8 cellular contexts compared by ENCODE assay signal in genomic region chr20:53914861-53915458, GRCh38.
A peak's percentile ranks its signal among the peaks of the same experiment; 100 is the strongest.
DNase-seq lines count a peak whose midpoint lies in the region; ATAC-seq and TF ChIP-seq lines count a peak whose summit lies in the region.

No MANE protein-coding gene starts in this region.

- H3K9me3 ChIP-seq in left ventricle myocardium inferior (replicated peaks) (no peaks in the 10 kb centered on the region), gastrocnemius medialis (no peaks in the 10 kb centered on the region)

- H3K4me1 Mint-ChIP-seq in WTC11: peaks cover 43% of the 10 kb centered on the region

- peak overlapping the region; percentile 86 for H3K4me3 Mint-ChIP-seq in WTC11

- H3K4me1 ChIP-seq in left ventricle myocardium inferior: peaks cover 40% of the 10 kb centered on the region
- peaks cover 4 to 28% of the 10 kb centered on the region in 2 donors for H3K4me1 ChIP-seq in gastrocnemius medialis

- H3K27me3 ChIP-seq in left ventricle myocardium inferior (ENCODE audit: low read depth): no peaks in the 10 kb centered on the region
- H3K27me3 ChIP-seq in gastrocnemius medialis: no peaks in the 10 kb centered on the region

- peak overlapping the region; percentile 74 for H3K4me3 ChIP-seq in left ventricle myocardium inferior
- H3K4me3 ChIP-seq in gastrocnemius medialis: peak overlapping the region; percentile 67 to 73 (median 71)

- TF ChIP-seq CTCF in WTC11 (IDR thresholded peaks at IDR 0.05) (no peak), left ventricle myocardium inferior (IDR thresholded peaks at IDR 0.05; ENCODE audit: borderline replicate concordance) (no peak), gastrocnemius medialis (IDR thresholded peaks at IDR 0.05 in 4 of 5, conservative IDR thresholded peaks at IDR 0.05 in 1 of 5) (no peak)

- no peaks in the 10 kb centered on the region; the same call in 1 of the 2 replicates for H3K27me3 Mint-ChIP-seq in WTC11 (ENCODE audit: low read depth)

- in situ Hi-C loops in gastrocnemius medialis (cut with MboI; ENCODE audit: low sequenced_read_pairs in 4 of 4) (loop anchor here in 1 of 4 donors (10.0 kb wide), 1 partner anchor 340 kb away; no protein-coding TSS in a partner anchor), G401 (cut with HindIII; ENCODE audit: low sequenced_read_pairs) (no loop called here)

- H3K27ac ChIP-seq in left ventricle myocardium inferior (replicated peaks) (peak overlapping the region; percentile 87), gastrocnemius medialis (peak overlapping the region; percentile 63 to 88 (median 81))

- no peaks in the 10 kb centered on the region for H3K36me3 ChIP-seq in left ventricle myocardium inferior
- H3K36me3 ChIP-seq in gastrocnemius medialis: no peaks in the 10 kb centered on the region

- intact Hi-C loops in left ventricle myocardium inferior (cut with micrococcal nuclease): no loop called here
- intact Hi-C loops in gastrocnemius medialis (cut with DNase I; ENCODE audit: low total_unique reads): loop anchor here (1.0 to 10.0 kb wide), 3 partner anchors 24 to 337 kb away; no protein-coding TSS in a partner anchor

- POLR2A ChIA-PET in WTC11 (lab: Charles Lee): interaction anchor here (0.6 to 1.1 kb wide), 5 partner anchors 17 to 200 kb away, joined by 3 to 9 read pairs (median 5); no protein-coding TSS in a partner anchor

- H3K36me3 Mint-ChIP-seq in WTC11: peaks cover 12% of the 10 kb centered on the region

- ATAC-seq in WTC11 (no peak), gastrocnemius medialis (peak; percentile 13 to 24), GM18909 (IDR thresholded peaks at IDR 0.05; ENCODE audit: poor library complexity, unreplicated experiment) (no peak), HG03460 (IDR thresholded peaks at IDR 0.05; ENCODE audit: unreplicated experiment) (no peak)

- peak overlapping the region; percentile 65; the same call in 1 of the 2 replicates for H3K27ac Mint-ChIP-seq in WTC11

- CTCF ChIA-PET in WTC11 (lab: Charles Lee): interaction anchor here (0.6 to 5.1 kb wide), 49 partner anchors 8 to 488 kb away, joined by 3 to 68 read pairs (median 5); partner anchors contain the start of gene ZNF217

- peaks cover 12% of the 10 kb centered on the region for H3K9me3 Mint-ChIP-seq in WTC11

- peak; percentile 46 for DNase-seq in HT1080 (ENCODE audit: low read depth)
- no peak for DNase-seq in WTC11 (ENCODE audit: low spot score)
- no peak for DNase-seq in left ventricle myocardium inferior
- no peak for DNase-seq in gastrocnemius medialis
- DNase-seq in SIG-M5 treated with dmso at 0.1 percent for 504 hours (lab: John Stamatoyannopoulos, UW; ENCODE audit: unreplicated experiment): no peak
- DNase-seq in G401 (ENCODE audit: low spot score): no peak

- TF ChIP-seq POLR2A in gastrocnemius medialis (IDR thresholded peaks at IDR 0.05): no peak

TF ChIP-seq in WTC11, 78 proteins besides CTCF, POLR2A, EP300 and RAD21:
- TF ChIP-seq JAZF1 (CRISPR knock-in tag; IDR thresholded peaks at IDR 0.05) (no peak), SMAD4 (CRISPR knock-in tag; IDR thresholded peaks at IDR 0.05) (no peak), CREB1 (CRISPR knock-in tag; IDR thresholded peaks at IDR 0.05) (no peak), AR (CRISPR knock-in tag; IDR thresholded peaks at IDR 0.05) (no peak), ZNF219 (CRISPR knock-in tag; IDR thresholded peaks at IDR 0.05; ENCODE audit: borderline replicate concordance) (no peak), ZNF317 (CRISPR knock-in tag; IDR thresholded peaks at IDR 0.05; ENCODE audit: borderline replicate concordance, low read depth) (no peak)

Comparison
In these comparisons a context has a peak if more than half of its experiments do, and no peak if none do; other contexts are left out.
1. ATAC-seq: peak in gastrocnemius medialis (2 of 2); none in WTC11 (single experiment), GM18909 (single experiment) and HG03460 (single experiment).